ENCODE assay signal across 1 cellular context in the genomic region with DNA sequence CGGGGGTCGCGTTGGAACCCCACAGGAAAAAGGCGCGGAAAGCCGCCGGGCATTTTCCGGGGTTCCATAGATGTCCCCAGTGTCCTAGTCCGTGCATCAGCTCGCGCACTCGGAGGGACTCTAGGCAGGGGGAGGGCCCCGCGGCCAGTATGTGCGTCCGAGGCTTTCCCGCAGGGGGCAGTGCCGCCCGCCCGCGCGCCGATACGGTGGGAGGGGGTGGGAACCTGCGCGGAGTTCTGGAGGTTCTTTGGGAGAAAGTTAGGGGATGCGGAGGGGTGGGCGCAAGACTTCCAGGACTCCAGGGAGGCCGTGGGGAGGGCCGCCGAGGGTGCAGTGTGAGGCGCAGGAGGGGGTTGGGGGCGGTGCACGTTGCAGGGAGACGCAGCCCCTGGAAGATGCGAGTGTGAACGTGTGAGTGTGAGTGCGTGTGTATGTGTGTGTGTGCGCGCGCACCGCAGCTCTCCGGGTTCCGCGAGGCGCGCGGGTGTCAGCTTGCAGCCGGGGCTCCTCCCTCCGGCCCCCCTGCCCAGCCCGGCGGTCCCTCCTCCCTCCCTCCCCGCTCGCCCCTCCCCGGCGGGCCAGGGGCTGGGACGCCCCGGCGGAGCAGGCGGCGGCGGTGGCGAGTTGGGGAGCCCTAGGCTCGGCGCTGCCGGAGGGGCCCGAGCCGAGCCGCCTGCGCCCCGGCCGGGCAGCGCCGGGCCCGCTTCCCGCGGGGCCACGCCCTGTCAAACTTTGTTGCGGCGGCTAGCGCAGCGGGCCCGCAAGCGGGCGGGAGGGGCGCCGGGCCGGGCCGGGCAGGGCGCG.
A peak's percentile ranks its signal among the peaks of the same experiment; 100 is the strongest.
TF ChIP-seq lines count a peak whose summit lies in the region.

A gene with protein sequence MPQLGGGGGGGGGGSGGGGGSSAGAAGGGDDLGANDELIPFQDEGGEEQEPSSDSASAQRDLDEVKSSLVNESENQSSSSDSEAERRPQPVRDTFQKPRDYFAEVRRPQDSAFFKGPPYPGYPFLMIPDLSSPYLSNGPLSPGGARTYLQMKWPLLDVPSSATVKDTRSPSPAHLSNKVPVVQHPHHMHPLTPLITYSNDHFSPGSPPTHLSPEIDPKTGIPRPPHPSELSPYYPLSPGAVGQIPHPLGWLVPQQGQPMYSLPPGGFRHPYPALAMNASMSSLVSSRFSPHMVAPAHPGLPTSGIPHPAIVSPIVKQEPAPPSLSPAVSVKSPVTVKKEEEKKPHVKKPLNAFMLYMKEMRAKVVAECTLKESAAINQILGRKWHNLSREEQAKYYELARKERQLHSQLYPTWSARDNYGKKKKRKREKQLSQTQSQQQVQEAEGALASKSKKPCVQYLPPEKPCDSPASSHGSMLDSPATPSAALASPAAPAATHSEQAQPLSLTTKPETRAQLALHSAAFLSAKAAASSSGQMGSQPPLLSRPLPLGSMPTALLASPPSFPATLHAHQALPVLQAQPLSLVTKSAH (plus strand): TSS at position 559 of the 804 bp plus-strand sequence. CDS start 293 bp downstream, outside the sequence.

TF ChIP-seq in WTC11, 78 proteins besides CTCF, POLR2A, EP300 and RAD21 (continued from another document):
- TF ChIP-seq, protein P1, sequence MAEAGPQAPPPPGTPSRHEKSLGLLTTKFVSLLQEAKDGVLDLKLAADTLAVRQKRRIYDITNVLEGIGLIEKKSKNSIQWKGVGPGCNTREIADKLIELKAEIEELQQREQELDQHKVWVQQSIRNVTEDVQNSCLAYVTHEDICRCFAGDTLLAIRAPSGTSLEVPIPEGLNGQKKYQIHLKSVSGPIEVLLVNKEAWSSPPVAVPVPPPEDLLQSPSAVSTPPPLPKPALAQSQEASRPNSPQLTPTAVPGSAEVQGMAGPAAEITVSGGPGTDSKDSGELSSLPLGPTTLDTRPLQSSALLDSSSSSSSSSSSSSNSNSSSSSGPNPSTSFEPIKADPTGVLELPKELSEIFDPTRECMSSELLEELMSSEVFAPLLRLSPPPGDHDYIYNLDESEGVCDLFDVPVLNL (CRISPR knock-in tag; IDR thresholded peaks at IDR 0.05; ENCODE audit: borderline replicate concordance, low read depth) = no peak
- TF ChIP-seq, protein P2, sequence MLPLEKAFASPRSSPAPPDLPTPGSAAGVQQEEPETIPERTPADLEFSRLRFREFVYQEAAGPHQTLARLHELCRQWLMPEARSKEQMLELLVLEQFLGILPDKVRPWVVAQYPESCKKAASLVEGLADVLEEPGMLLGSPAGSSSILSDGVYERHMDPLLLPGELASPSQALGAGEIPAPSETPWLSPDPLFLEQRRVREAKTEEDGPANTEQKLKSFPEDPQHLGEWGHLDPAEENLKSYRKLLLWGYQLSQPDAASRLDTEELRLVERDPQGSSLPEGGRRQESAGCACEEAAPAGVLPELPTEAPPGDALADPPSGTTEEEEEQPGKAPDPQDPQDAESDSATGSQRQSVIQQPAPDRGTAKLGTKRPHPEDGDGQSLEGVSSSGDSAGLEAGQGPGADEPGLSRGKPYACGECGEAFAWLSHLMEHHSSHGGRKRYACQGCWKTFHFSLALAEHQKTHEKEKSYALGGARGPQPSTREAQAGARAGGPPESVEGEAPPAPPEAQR (CRISPR knock-in tag; IDR thresholded peaks at IDR 0.05) = no peak
- TF ChIP-seq, protein P3, sequence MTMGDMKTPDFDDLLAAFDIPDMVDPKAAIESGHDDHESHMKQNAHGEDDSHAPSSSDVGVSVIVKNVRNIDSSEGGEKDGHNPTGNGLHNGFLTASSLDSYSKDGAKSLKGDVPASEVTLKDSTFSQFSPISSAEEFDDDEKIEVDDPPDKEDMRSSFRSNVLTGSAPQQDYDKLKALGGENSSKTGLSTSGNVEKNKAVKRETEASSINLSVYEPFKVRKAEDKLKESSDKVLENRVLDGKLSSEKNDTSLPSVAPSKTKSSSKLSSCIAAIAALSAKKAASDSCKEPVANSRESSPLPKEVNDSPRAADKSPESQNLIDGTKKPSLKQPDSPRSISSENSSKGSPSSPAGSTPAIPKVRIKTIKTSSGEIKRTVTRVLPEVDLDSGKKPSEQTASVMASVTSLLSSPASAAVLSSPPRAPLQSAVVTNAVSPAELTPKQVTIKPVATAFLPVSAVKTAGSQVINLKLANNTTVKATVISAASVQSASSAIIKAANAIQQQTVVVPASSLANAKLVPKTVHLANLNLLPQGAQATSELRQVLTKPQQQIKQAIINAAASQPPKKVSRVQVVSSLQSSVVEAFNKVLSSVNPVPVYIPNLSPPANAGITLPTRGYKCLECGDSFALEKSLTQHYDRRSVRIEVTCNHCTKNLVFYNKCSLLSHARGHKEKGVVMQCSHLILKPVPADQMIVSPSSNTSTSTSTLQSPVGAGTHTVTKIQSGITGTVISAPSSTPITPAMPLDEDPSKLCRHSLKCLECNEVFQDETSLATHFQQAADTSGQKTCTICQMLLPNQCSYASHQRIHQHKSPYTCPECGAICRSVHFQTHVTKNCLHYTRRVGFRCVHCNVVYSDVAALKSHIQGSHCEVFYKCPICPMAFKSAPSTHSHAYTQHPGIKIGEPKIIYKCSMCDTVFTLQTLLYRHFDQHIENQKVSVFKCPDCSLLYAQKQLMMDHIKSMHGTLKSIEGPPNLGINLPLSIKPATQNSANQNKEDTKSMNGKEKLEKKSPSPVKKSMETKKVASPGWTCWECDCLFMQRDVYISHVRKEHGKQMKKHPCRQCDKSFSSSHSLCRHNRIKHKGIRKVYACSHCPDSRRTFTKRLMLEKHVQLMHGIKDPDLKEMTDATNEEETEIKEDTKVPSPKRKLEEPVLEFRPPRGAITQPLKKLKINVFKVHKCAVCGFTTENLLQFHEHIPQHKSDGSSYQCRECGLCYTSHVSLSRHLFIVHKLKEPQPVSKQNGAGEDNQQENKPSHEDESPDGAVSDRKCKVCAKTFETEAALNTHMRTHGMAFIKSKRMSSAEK (CRISPR knock-in tag; IDR thresholded peaks at IDR 0.05; ENCODE audit: borderline replicate concordance) = no peak
- TF ChIP-seq FOXP1 (CRISPR knock-in tag; IDR thresholded peaks at IDR 0.05; ENCODE audit: borderline replicate concordance) = 0 out of 2 replicates have a peak, but pooled peaks have one; percentile 14
- TF ChIP-seq TEAD4 (CRISPR knock-in tag; IDR thresholded peaks at IDR 0.05) = no peak; the same call in 1 of the 2 replicates
- TF ChIP-seq, protein P4, sequence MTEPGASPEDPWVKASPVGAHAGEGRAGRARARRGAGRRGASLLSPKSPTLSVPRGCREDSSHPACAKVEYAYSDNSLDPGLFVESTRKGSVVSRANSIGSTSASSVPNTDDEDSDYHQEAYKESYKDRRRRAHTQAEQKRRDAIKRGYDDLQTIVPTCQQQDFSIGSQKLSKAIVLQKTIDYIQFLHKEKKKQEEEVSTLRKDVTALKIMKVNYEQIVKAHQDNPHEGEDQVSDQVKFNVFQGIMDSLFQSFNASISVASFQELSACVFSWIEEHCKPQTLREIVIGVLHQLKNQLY (CRISPR knock-in tag; IDR thresholded peaks at IDR 0.05) = no peak
- TF ChIP-seq, protein P5, sequence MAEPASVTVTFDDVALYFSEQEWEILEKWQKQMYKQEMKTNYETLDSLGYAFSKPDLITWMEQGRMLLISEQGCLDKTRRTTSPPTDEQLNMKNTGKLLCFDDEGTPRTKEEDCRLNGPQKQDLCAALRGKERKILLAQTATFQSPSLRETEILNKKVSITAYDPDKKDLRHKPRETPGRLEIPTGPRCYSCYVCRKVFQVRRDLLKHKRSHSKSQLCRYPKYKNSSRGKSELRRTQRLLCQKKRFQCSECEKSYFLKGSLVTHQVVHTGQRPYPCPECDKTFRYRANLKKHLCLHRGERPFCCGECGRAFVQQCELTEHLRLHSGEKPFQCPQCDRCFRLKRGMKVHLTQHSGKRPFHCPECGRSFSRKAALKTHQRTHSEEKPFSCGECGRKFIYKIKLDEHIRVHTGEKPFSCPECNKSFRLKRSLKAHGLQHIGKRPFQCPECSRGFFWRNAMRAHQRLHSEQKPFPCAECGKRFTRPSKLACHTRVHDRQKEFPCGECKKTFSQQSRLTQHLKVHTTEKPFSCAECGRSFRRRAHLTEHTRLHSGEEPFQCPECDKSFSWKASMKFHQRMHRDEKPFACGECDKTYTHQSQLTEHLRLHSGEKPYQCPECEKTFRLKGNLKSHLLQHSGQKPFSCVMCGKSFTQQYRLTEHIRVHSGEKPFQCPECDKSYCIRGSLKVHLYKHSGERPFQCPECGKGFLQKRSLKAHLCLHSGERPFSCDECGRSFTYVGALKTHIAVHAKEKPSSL (CRISPR knock-in tag; conservative IDR thresholded peaks at IDR 0.05) = no peak
- TF ChIP-seq, protein P6, sequence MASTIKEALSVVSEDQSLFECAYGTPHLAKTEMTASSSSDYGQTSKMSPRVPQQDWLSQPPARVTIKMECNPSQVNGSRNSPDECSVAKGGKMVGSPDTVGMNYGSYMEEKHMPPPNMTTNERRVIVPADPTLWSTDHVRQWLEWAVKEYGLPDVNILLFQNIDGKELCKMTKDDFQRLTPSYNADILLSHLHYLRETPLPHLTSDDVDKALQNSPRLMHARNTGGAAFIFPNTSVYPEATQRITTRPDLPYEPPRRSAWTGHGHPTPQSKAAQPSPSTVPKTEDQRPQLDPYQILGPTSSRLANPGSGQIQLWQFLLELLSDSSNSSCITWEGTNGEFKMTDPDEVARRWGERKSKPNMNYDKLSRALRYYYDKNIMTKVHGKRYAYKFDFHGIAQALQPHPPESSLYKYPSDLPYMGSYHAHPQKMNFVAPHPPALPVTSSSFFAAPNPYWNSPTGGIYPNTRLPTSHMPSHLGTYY (CRISPR knock-in tag; IDR thresholded peaks at IDR 0.05) = no peak
- TF ChIP-seq, protein P7, sequence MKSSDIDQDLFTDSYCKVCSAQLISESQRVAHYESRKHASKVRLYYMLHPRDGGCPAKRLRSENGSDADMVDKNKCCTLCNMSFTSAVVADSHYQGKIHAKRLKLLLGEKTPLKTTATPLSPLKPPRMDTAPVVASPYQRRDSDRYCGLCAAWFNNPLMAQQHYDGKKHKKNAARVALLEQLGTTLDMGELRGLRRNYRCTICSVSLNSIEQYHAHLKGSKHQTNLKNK (CRISPR knock-in tag; IDR thresholded peaks at IDR 0.05) = no peak
- TF ChIP-seq ZNF232 (CRISPR knock-in tag; IDR thresholded peaks at IDR 0.05) = no peak
- TF ChIP-seq FOXK1 (CRISPR knock-in tag; IDR thresholded peaks at IDR 0.05) = 0 out of 2 replicates have a peak, but pooled peaks have one; percentile 52
